Comparison of ENCODE assay signal across 8 cellular contexts in genomic region chr9:92808726-92809451, GRCh38. TPM values are rescaled to one million over a fixed set of nuclear protein-coding genes. Genes with fewer than 3 reads are reported as not detected.
DNase-seq lines count a peak whose midpoint lies in the region; ATAC-seq, FAIRE-seq and TF ChIP-seq lines count a peak whose summit lies in the region.

No MANE protein-coding gene starts in this region.

- WGBS in small intestine, 3 donors: 1 to 2% (median 1%) methylated on average over 33 to 60 of the region's 60 CpGs

- BruUV-seq in MCF 10A (replicated peaks; lab: Mats Ljungman, UMichigan): no TSS peak

- H3K27ac Mint-ChIP-seq in T-helper 17 cell (peak overlapping the region; percentile 34), MCF 10A (ENCODE audit: low read depth, unreplicated experiment) (no peak overlapping the region)

- POLR2A ChIA-PET in MCF 10A (lab: Yijun Ruan, JAX): interaction anchor here (0.7 to 1.6 kb wide), 4 partner anchors 16 to 48 kb away, joined by 3 to 4 read pairs (median 3); no protein-coding TSS in a partner anchor

- peak; percentile 75 for TF ChIP-seq CTCF in LNCaP clone FGC (IDR thresholded peaks at IDR 0.05; ENCODE audit: control insufficient read depth, extremely low read depth, insufficient read depth)
- TF ChIP-seq CTCF in MCF 10A (IDR thresholded peaks at IDR 0.05; ENCODE audit: unreplicated experiment): peak; percentile 2

- H3K4me3 ChIP-seq in LNCaP clone FGC (ENCODE audit: low read depth, low read length) (peak overlapping the region; percentile 21; the same call in 1 of the 2 replicates), small intestine (ENCODE audit: low read depth in 1 of 2, low read length in 2 of 2) (peak overlapping the region in 1 of 2 donors; percentile 33)

- intact Hi-C loops in MCF 10A (cut with micrococcal nuclease): no loop called here

- DNase-seq in ELR (ENCODE audit: low read depth) (peak; percentile 69), LNCaP clone FGC (ENCODE audit: low read depth) (peak; percentile 51), T-helper 17 cell (peak; percentile 21 to 25 (median 22)), MCF 10A (ENCODE audit: unreplicated experiment) (peak; percentile 48), iPS-NIHi11 (ENCODE audit: low spot score) (peak; percentile 82), small intestine (peak; percentile 33)
- no peak for DNase-seq in NK-92 treated with Interleukin-12 subunit alpha and Interleukin-12 subunit beta, amount 100 ng/mL, for 24 hours (lab: John Stamatoyannopoulos, UW)

- H3K9me3 ChIP-seq in T-helper 17 cell (ENCODE audit: control insufficient read depth, low read length, poor library complexity, severe bottlenecking) (no peaks in the 10 kb centered on the region), small intestine (ENCODE audit: control insufficient read depth, low read depth) (no peaks in the 10 kb centered on the region)

- H3K27me3 Mint-ChIP-seq in T-helper 17 cell: peaks cover 55% of the 10 kb centered on the region
- peaks cover 48% of the 10 kb centered on the region for H3K27me3 Mint-ChIP-seq in MCF 10A (ENCODE audit: insufficient read depth, unreplicated experiment)

- H3K27me3 ChIP-seq in small intestine (ENCODE audit: control insufficient read depth in 2 of 2, insufficient read depth in 2 of 2, low read length in 2 of 2): peaks cover 15 to 44% of the 10 kb centered on the region in 2 donors

- H3K9me3 Mint-ChIP-seq in MCF 10A (ENCODE audit: unreplicated experiment): no peaks in the 10 kb centered on the region

- no peak overlapping the region for H3K27ac ChIP-seq in small intestine (ENCODE audit: low read depth in 1 of 2, low read length in 1 of 2)

- no peak for FAIRE-seq in small intestine (lab: Jason Lieb, UNC)

- ATAC-seq in T-helper 17 cell: peak; percentile 69
- ATAC-seq in HG03571 (IDR thresholded peaks at IDR 0.05; ENCODE audit: unreplicated experiment): no peak

- H3K4me3 Mint-ChIP-seq in T-helper 17 cell (peak overlapping the region; percentile 90), MCF 10A (ENCODE audit: unreplicated experiment) (peak overlapping the region; percentile 30)

- H3K4me1 Mint-ChIP-seq in T-helper 17 cell (peaks cover 14% of the 10 kb centered on the region), MCF 10A (ENCODE audit: insufficient read depth, unreplicated experiment) (no peaks in the 10 kb centered on the region)

- no peaks in the 10 kb centered on the region for H3K36me3 ChIP-seq in small intestine (ENCODE audit: control insufficient read depth in 2 of 2, insufficient read depth in 2 of 2, low read length in 2 of 2)

- CTCF ChIA-PET in MCF 10A (lab: Yijun Ruan, JAX): interaction anchor here (0.5 to 1.7 kb wide), 9 partner anchors 9 to 1220 kb away, joined by 3 to 4 read pairs (median 3); partner anchors contain the start of gene CENPP

- no peaks in the 10 kb centered on the region for H3K4me1 ChIP-seq in small intestine (ENCODE audit: control insufficient read depth in 2 of 2, insufficient read depth in 1 of 2, low read depth in 1 of 2, low read length in 1 of 2)

- H3K36me3 Mint-ChIP-seq in T-helper 17 cell (ENCODE audit: low read depth): peaks cover 6% of the 10 kb centered on the region
- H3K36me3 Mint-ChIP-seq in MCF 10A (ENCODE audit: insufficient read depth, unreplicated experiment): no peaks in the 10 kb centered on the region

RNA-seq across cellular contexts. Expression of gene BICD2, which starts 44.3 kb away (rescaled TPM):
- total RNA-seq in T-helper 17 cell (10 to 100 TPM; 22.9 to 34.0 TPM), MCF 10A (2022) (23.1 and 23.5 TPM in 2 replicates)
- 1 to 10 TPM in 2 of 3 donors, under 1 TPM in 1; 0.67 to 5.4 (median 1.1) TPM for polyA plus RNA-seq in small intestine
